ENCODE assay signal across 16 cellular contexts in the genomic region with DNA sequence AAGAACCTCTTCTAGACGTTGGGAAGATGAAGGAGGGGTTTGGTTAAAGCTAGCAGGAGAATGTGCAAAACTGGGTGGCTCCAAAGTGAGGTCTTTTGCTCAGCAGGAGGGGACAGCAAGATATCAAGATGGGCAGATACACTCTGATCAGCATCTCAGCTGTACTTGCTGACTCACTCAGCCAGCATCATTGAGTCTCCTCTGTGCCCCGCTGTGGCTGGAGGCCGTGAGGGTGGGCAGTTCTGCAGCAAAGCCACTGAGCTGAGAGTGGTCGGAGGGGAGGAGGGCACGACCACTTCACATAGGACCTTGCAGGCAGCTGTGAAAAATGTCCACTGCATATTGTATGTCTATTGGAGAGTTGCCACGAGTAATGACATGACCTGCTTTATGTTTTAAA.
"Had no signal": no experiment of that assay in that cellular context is flagged by ENCODE, and none has a peak within 500 bp of the region (broad histone marks: within the 10 kb centered on the region; RNA-seq: fewer than 3 reads in every experiment).

No MANE protein-coding gene starts in this region.

- H3K27me3 Mint-ChIP-seq: dendritic cell treated with granulocyte-macrophage colony-stimulating factor and Interleukin-4, amounts not matched to agents 40 ng/mL and 50 ng/mL, for 4 days had no signal

- H3K27me3 ChIP-seq: adrenal gland, esophagus muscularis mucosa, right lobe of liver, upper lobe of left lung had no signal

- H3K9me3 ChIP-seq: adrenal gland, esophagus muscularis mucosa, right lobe of liver, thoracic aorta, upper lobe of left lung had no signal

- H3K9me3 Mint-ChIP-seq: activated CD4-positive, alpha-beta T cell treated with anti-CD3 and anti-CD28 coated beads, Interleukin-2, amount 10 ng/mL, durations not matched to agents 7 days and 5 days; activated naive CD4-positive, alpha-beta T cell treated with anti-CD3 and anti-CD28 coated beads, Interleukin-2, amount 50 U/mL, for 72 hours; dendritic cell treated with granulocyte-macrophage colony-stimulating factor and Interleukin-4, amounts not matched to agents 40 ng/mL and 50 ng/mL, for 4 days; neural crest cell; stimulated activated naive B cell treated with anti-CD40 and anti-IgM and Interleukin-4, amounts not matched to agents 10 μg/mL and 1 μg/mL and 100 μg/mL, for 72 hours had no signal

- H3K36me3 ChIP-seq: adrenal gland, esophagus muscularis mucosa, right lobe of liver, thoracic aorta, upper lobe of left lung had no signal

- H3K4me1 Mint-ChIP-seq: activated CD4-positive, alpha-beta T cell treated with anti-CD3 and anti-CD28 coated beads, Interleukin-2, amount 10 ng/mL, durations not matched to agents 7 days and 5 days; neural crest cell had no signal

- DNase-seq: activated CD4-positive, alpha-beta T cell treated with anti-CD3 and anti-CD28 coated beads, Interleukin-2, amount 10 ng/mL, durations not matched to agents 7 days and 5 days; activated gamma-delta T cell treated with Interleukin-2 at 50 U/mL for 16 hours; adrenal gland; effector CD8-positive, alpha-beta T cell; right lobe of liver; stimulated activated CD4-positive, alpha-beta T cell treated with anti-CD3 and anti-CD28 coated beads, Interleukin-4, amount 100 ng/mL, for 4 hours; stimulated activated naive B cell treated with anti-CD40 and anti-IgM and Interleukin-4, amounts not matched to agents 10 μg/mL and 1 μg/mL and 100 μg/mL, for 72 hours; T-helper 1 cell; T1000 had no signal

- H3K4me3 Mint-ChIP-seq: activated CD4-positive, alpha-beta T cell treated with anti-CD3 and anti-CD28 coated beads, Interleukin-2, amount 10 ng/mL, durations not matched to agents 7 days and 5 days; dendritic cell treated with granulocyte-macrophage colony-stimulating factor and Interleukin-4, amounts not matched to agents 40 ng/mL and 50 ng/mL, for 4 days; neural crest cell; stimulated activated naive B cell treated with anti-CD40 and anti-IgM and Interleukin-4, amounts not matched to agents 10 μg/mL and 1 μg/mL and 100 μg/mL, for 72 hours had no signal

- H3K36me3 Mint-ChIP-seq: activated naive CD4-positive, alpha-beta T cell treated with anti-CD3 and anti-CD28 coated beads, Interleukin-2, amount 50 U/mL, for 72 hours; stimulated activated naive B cell treated with anti-CD40 and anti-IgM and Interleukin-4, amounts not matched to agents 10 μg/mL and 1 μg/mL and 100 μg/mL, for 72 hours had no signal

- H3K27ac ChIP-seq: adrenal gland, esophagus muscularis mucosa, right lobe of liver, thoracic aorta, upper lobe of left lung had no signal

- ATAC-seq: activated CD4-positive, CD25-positive, alpha-beta regulatory T cell treated with anti-CD3 and anti-CD28 coated beads, Interleukin-2, amount 50 U/mL, for 24 hours; activated naive CD4-positive, alpha-beta T cell treated with anti-CD3 and anti-CD28 coated beads, Interleukin-2, amount 50 U/mL, for 72 hours; right lobe of liver; stimulated activated naive B cell treated with anti-CD40 and anti-IgM and Interleukin-4, amounts not matched to agents 10 μg/mL and 1 μg/mL and 100 μg/mL, for 72 hours had no signal

- H3K27ac Mint-ChIP-seq: activated CD4-positive, alpha-beta T cell treated with anti-CD3 and anti-CD28 coated beads, Interleukin-2, amount 10 ng/mL, durations not matched to agents 7 days and 5 days; activated naive CD4-positive, alpha-beta T cell treated with anti-CD3 and anti-CD28 coated beads, Interleukin-2, amount 50 U/mL, for 72 hours; dendritic cell treated with granulocyte-macrophage colony-stimulating factor and Interleukin-4, amounts not matched to agents 40 ng/mL and 50 ng/mL, for 4 days; stimulated activated naive B cell treated with anti-CD40 and anti-IgM and Interleukin-4, amounts not matched to agents 10 μg/mL and 1 μg/mL and 100 μg/mL, for 72 hours had no signal

- H3K4me3 ChIP-seq: adrenal gland, esophagus muscularis mucosa, right lobe of liver, thoracic aorta, upper lobe of left lung had no signal

- H3K4me1 ChIP-seq: adrenal gland, esophagus muscularis mucosa, right lobe of liver, upper lobe of left lung had no signal
